In genomic region chr14:73026845-73027542, GRCh38 we compare ENCODE assay signal across 8 cellular contexts. TPM values are rescaled to one million over a fixed set of nuclear protein-coding genes. Genes with fewer than 3 reads are reported as not detected.
DNase-seq lines count a peak whose midpoint lies in the region; ATAC-seq and TF ChIP-seq lines count a peak whose summit lies in the region.

Gene ZFYVE1 (minus strand): TSS chr14:73027106. CDS start chr14:73024508, 2,598 bp downstream.

- H3K27me3 ChIP-seq in BJ (ENCODE audit: control insufficient read depth, insufficient read depth, low read length) = no peaks in the 10 kb centered on the region

- H3K27ac Mint-ChIP-seq in activated CD4-positive, alpha-beta T cell treated with anti-CD3 and anti-CD28 coated beads, Interleukin-2, amount 10 ng/mL, durations not matched to agents 7 days and 5 days = peak within 1 kb of the TSS; percentile 92

- peaks cover 22% of the 10 kb centered on the region for H3K36me3 Mint-ChIP-seq in activated CD4-positive, alpha-beta T cell treated with anti-CD3 and anti-CD28 coated beads, Interleukin-2, amount 10 ng/mL, durations not matched to agents 7 days and 5 days (ENCODE audit: low read depth)

- H3K9me3 Mint-ChIP-seq in activated CD4-positive, alpha-beta T cell treated with anti-CD3 and anti-CD28 coated beads, Interleukin-2, amount 10 ng/mL, durations not matched to agents 7 days and 5 days = no peaks in the 10 kb centered on the region

- peak within 1 kb of the TSS; percentile 94 for H3K4me3 Mint-ChIP-seq in activated CD4-positive, alpha-beta T cell treated with anti-CD3 and anti-CD28 coated beads, Interleukin-2, amount 10 ng/mL, durations not matched to agents 7 days and 5 days

- ATAC-seq in GM19328 (IDR thresholded peaks at IDR 0.05; ENCODE audit: unreplicated experiment) (peak; percentile 95), HG03520 (IDR thresholded peaks at IDR 0.05; ENCODE audit: unreplicated experiment) (peak; percentile 93)

- CTCF ChIA-PET in BJ (lab: Yijun Ruan, JAX) = interaction anchor here (0.5 to 1.4 kb wide), 3 partner anchors 78 to 515 kb away, joined by 3 read pairs; no protein-coding TSS in a partner anchor
- CTCF ChIA-PET in activated CD4-positive, alpha-beta T cell treated with anti-CD3 and anti-CD28 coated beads, Interleukin-2, amount 10 ng/mL, durations not matched to agents 7 days and 5 days (lab: Charles Lee) = interaction anchor here (0.5 to 1.0 kb wide), 2 partner anchors 15 to 426 kb away, joined by 3 to 4 read pairs; no protein-coding TSS in a partner anchor

- POLR2A ChIA-PET in BJ (lab: Charles Lee) = interaction anchor here (0.6 to 0.9 kb wide), 3 partner anchors 22 to 43 kb away, joined by 3 to 5 read pairs (median 4); partner anchors contain the start of gene RBM25
- POLR2A ChIA-PET in activated CD4-positive, alpha-beta T cell treated with anti-CD3 and anti-CD28 coated beads, Interleukin-2, amount 10 ng/mL, durations not matched to agents 7 days and 5 days (lab: Charles Lee) = interaction anchor here (0.5 to 0.9 kb wide), 2 partner anchors 13 to 99 kb away, joined by 3 to 4 read pairs; no protein-coding TSS in a partner anchor

- TF ChIP-seq CTCF in BJ (IDR thresholded peaks at IDR 0.05; ENCODE audit: insufficient read depth, low read depth, low read length) = no peak

- peaks cover 6% of the 10 kb centered on the region for H3K36me3 ChIP-seq in BJ (ENCODE audit: control insufficient read depth, insufficient read depth, low read length)

- H3K4me1 Mint-ChIP-seq in activated CD4-positive, alpha-beta T cell treated with anti-CD3 and anti-CD28 coated beads, Interleukin-2, amount 10 ng/mL, durations not matched to agents 7 days and 5 days = peaks cover 43% of the 10 kb centered on the region

- peak within 1 kb of the TSS; percentile 84 for H3K4me3 ChIP-seq in BJ (ENCODE audit: low read depth, low read length)

- DNase-seq in BJ (ENCODE audit: low read depth) (peak; percentile 98), NCI-H69 (lab: John Stamatoyannopoulos, UW) (peak; percentile 99), dedifferentiated amniotic fluid mesenchymal stem cell (ENCODE audit: extremely low spot score) (peak; percentile 98), left kidney (ENCODE audit: low read depth, low spot score) (peak; percentile 99)
- DNase-seq in activated CD4-positive, alpha-beta T cell treated with anti-CD3 and anti-CD28 coated beads, Interleukin-2, amount 10 ng/mL, durations not matched to agents 7 days and 5 days = peak; percentile 95
- DNase-seq in stimulated activated CD4-positive, alpha-beta T cell treated with anti-CD3 and anti-CD28 coated beads, Interleukin-2, amount 100 ng/mL, for 24 hours = peak; percentile 91

- H3K27me3 Mint-ChIP-seq in activated CD4-positive, alpha-beta T cell treated with anti-CD3 and anti-CD28 coated beads, Interleukin-2, amount 10 ng/mL, durations not matched to agents 7 days and 5 days = no peaks in the 10 kb centered on the region

RNA-seq across cellular contexts. Expression of gene ZFYVE1, which starts in this region (rescaled TPM):
- 26.6 and 31.6 TPM in 2 replicates for polyA plus RNA-seq in BJ (2011; rRNA removed)
- 37.3 and 44.8 TPM in 2 replicates for polyA minus RNA-seq in BJ (2011; rRNA and poly(A)+ RNA removed)
- 10 to 100 TPM; 12.5 to 12.9 TPM for total RNA-seq in activated CD4-positive, alpha-beta T cell treated with anti-CD3 and anti-CD28 coated beads, Interleukin-2, amount 10 ng/mL, durations not matched to agents 7 days and 5 days

Comparison
In these comparisons a context has a peak if more than half of its experiments do, and no peak if none do; other contexts are left out.
1. Peak in every context shown above with its lines: DNase-seq, ATAC-seq and H3K4me3 ChIP-seq.